Comparison of ENCODE assay signal across 28 cellular contexts in the genomic region with DNA sequence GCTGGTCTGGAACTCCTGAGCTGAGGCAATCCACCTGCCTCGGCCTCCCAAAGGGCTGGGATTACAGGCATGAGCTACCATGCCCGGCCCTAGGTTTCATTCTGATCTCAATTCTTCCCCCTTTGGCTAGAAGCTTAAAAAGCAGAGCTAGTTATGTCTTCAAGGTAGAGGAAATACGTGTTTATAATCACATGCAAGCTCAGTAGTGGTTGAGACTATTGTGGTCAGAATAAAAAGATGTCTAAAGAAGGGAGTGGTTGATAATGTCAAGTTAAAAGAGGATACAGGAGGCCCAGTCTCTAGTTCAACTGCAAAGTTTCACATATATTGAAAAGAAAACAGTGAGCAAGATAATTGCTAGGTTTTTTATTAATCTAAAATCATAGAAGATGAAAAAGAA.
"Had no signal": no experiment of that assay in that cellular context is flagged by ENCODE, and none has a peak within 500 bp of the region (broad histone marks: within the 10 kb centered on the region; RNA-seq: fewer than 3 reads in every experiment).

No MANE protein-coding gene starts in this region.

- DNase-seq: effector CD8-positive, alpha-beta T cell; endodermal cell; foreskin fibroblast; gastrocnemius medialis; heart left ventricle; kidney; mesenchymal stem cell; mucosa of descending colon; naive B cell; stimulated activated CD4-positive, alpha-beta T cell treated with anti-CD3 and anti-CD28 coated beads, Interleukin-2, amount 100 ng/mL, for 24 hours; stimulated activated CD4-positive, alpha-beta T cell treated with anti-CD3 and anti-CD28 coated beads, Interleukin-4, amount 100 ng/mL, for 24 hours; stimulated activated naive CD4-positive, alpha-beta T cell treated with Interleukin-2 at 50 U/mL for 16 hours; stomach; thyroid gland; trophoblast cell had no signal

- H3K4me3 Mint-ChIP-seq: dendritic cell treated with granulocyte-macrophage colony-stimulating factor and Interleukin-4, amounts not matched to agents 40 ng/mL and 50 ng/mL, for 4 days; endodermal cell; mesothelial cell of epicardium; naive B cell; nephron; neural progenitor cell; stimulated activated effector memory CD8-positive, alpha-beta T cell treated with anti-CD3 and anti-CD28 coated beads, Interleukin-12 subunit alpha, Interleukin-12 subunit beta, amount 100 ng/mL, for 72 hours had no signal

- H3K27ac Mint-ChIP-seq: dendritic cell treated with granulocyte-macrophage colony-stimulating factor and Interleukin-4, amounts not matched to agents 40 ng/mL and 50 ng/mL, for 4 days; endodermal cell; mesothelial cell of epicardium; naive B cell; nephron; neural progenitor cell; stimulated activated effector memory CD8-positive, alpha-beta T cell treated with anti-CD3 and anti-CD28 coated beads, Interleukin-12 subunit alpha, Interleukin-12 subunit beta, amount 100 ng/mL, for 72 hours had no signal

- H3K4me2 ChIP-seq: hepatocyte, neural progenitor cell had no signal

- H3K4me1 ChIP-seq: gastrocnemius medialis, heart left ventricle, neural progenitor cell, prostate gland, right atrium auricular region, thyroid gland had no signal

- H3K27me3 ChIP-seq: gastrocnemius medialis, heart left ventricle, hepatocyte, neural progenitor cell, right atrium auricular region, stomach, thyroid gland, vagina had no signal

- ATAC-seq: esophagus mucosa; gastrocnemius medialis; heart left ventricle; left lobe of liver; mucosa of descending colon; sciatic nerve; stimulated activated effector memory CD8-positive, alpha-beta T cell treated with anti-CD3 and anti-CD28 coated beads, Interleukin-12 subunit alpha, Interleukin-12 subunit beta, amount 100 ng/mL, for 72 hours had no signal

- H3K4me1 Mint-ChIP-seq: naive B cell; neural progenitor cell; stimulated activated effector memory CD8-positive, alpha-beta T cell treated with anti-CD3 and anti-CD28 coated beads, Interleukin-12 subunit alpha, Interleukin-12 subunit beta, amount 100 ng/mL, for 72 hours had no signal

- H3K9me3 Mint-ChIP-seq: dendritic cell treated with granulocyte-macrophage colony-stimulating factor and Interleukin-4, amounts not matched to agents 40 ng/mL and 50 ng/mL, for 4 days; endodermal cell; mesothelial cell of epicardium; nephron; neural progenitor cell; stimulated activated effector memory CD8-positive, alpha-beta T cell treated with anti-CD3 and anti-CD28 coated beads, Interleukin-12 subunit alpha, Interleukin-12 subunit beta, amount 100 ng/mL, for 72 hours had no signal

- H3K9me3 ChIP-seq: gastrocnemius medialis, heart left ventricle, mucosa of descending colon, prostate gland, right atrium auricular region, stomach, thyroid gland, vagina had no signal

- H2AFZ ChIP-seq: hepatocyte, neural progenitor cell had no signal

- H3K79me2 ChIP-seq: hepatocyte had no signal

- H3K4me3 ChIP-seq: gastrocnemius medialis, heart left ventricle, hepatocyte, mucosa of descending colon, neural progenitor cell, prostate gland, right atrium auricular region, stomach, thyroid gland, vagina had no signal

- H3K27ac ChIP-seq: epithelial cell of prostate, gastrocnemius medialis, heart left ventricle, hepatocyte, neural progenitor cell, prostate gland, right atrium auricular region, stomach, thyroid gland, vagina had no signal

- H3K9ac ChIP-seq: neural progenitor cell had no signal

- H3K36me3 ChIP-seq: gastrocnemius medialis, heart left ventricle, neural progenitor cell, prostate gland, right atrium auricular region, stomach, thyroid gland, vagina had no signal

- H3K36me3 Mint-ChIP-seq: mesothelial cell of epicardium; naive B cell; neural progenitor cell; stimulated activated effector memory CD8-positive, alpha-beta T cell treated with anti-CD3 and anti-CD28 coated beads, Interleukin-12 subunit alpha, Interleukin-12 subunit beta, amount 100 ng/mL, for 72 hours had no signal

- H3K27me3 Mint-ChIP-seq: dendritic cell treated with granulocyte-macrophage colony-stimulating factor and Interleukin-4, amounts not matched to agents 40 ng/mL and 50 ng/mL, for 4 days; naive B cell had no signal
